8 cellular contexts compared by ENCODE assay signal in the genomic region with DNA sequence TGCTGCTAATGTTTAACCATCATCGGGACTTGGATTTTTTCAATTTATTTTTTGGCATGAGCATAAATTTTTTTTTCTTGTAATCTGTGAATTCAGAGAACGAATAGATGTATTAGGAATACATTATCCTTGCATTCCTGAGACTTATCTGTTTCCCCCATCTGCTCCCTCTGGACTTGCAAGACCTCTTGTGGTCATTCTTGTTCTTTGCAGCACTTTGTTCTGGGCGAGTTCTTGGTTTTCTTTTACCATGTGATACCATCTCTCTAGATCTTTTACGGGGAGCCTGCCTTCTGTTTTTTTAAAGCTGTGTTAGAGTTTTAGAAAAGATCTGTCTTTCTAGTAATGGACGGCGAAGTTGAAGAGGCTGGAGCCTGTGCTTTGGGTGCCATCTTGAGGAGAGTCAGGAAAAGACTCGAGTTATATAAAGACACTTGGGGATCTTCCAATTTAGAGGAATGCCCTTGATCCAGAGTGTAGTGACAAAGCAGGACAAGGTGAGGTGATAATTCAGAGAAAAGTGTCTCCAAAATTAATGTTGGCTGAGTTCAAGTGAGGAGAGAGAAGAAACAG. TPM values are rescaled to one million over a fixed set of nuclear protein-coding genes. Genes with fewer than 3 reads are reported as not detected.
DNase-seq lines count a peak whose midpoint lies in the region; ATAC-seq and TF ChIP-seq lines count a peak whose summit lies in the region.
"Not testable (repeated sequence)": the region's sequence is repeated elsewhere in the genome, so short reads cannot be mapped to it uniquely, and the experiment has no call there.

No MANE protein-coding gene starts in this region.

- H3K9me3 Mint-ChIP-seq in chondrocyte (ENCODE audit: low read depth); naive thymus-derived CD4-positive, alpha-beta T cell; stimulated activated naive CD8-positive, alpha-beta T cell treated with anti-CD3 and anti-CD28 coated beads, Interleukin-15, amount 100 ng/mL, for 72 hours: not testable (repeated sequence)

- not testable (repeated sequence) for H3K36me3 ChIP-seq in BJ (ENCODE audit: control insufficient read depth, insufficient read depth, low read length); WERI-Rb-1; naive thymus-derived CD4-positive, alpha-beta T cell (ENCODE audit: control insufficient read depth in 2 of 3, insufficient read depth in 3 of 3, low read length in 3 of 3)

- H3K27me3 ChIP-seq in BJ (ENCODE audit: control insufficient read depth, insufficient read depth, low read length); WERI-Rb-1 (ENCODE audit: insufficient read depth, low read depth, severe bottlenecking); naive thymus-derived CD4-positive, alpha-beta T cell (ENCODE audit: control insufficient read depth in 2 of 2, insufficient read depth in 2 of 2, low read length in 2 of 2): not testable (repeated sequence)

- intact Hi-C loops in Right ventricle myocardium superior (cut with DNase I); naive thymus-derived CD4-positive, alpha-beta T cell (cut with micrococcal nuclease): not testable (repeated sequence)

- H3K9me3 ChIP-seq in WERI-Rb-1 (ENCODE audit: severe bottlenecking); naive thymus-derived CD4-positive, alpha-beta T cell (ENCODE audit: control insufficient read depth in 2 of 3, low read length in 3 of 3): not testable (repeated sequence)

- not testable (repeated sequence) for H3K4me3 Mint-ChIP-seq in chondrocyte (ENCODE audit: unreplicated experiment); naive thymus-derived CD4-positive, alpha-beta T cell; stimulated activated naive CD8-positive, alpha-beta T cell treated with anti-CD3 and anti-CD28 coated beads, Interleukin-15, amount 100 ng/mL, for 72 hours

- not testable (repeated sequence) for H3K27ac Mint-ChIP-seq in chondrocyte (ENCODE audit: unreplicated experiment); naive thymus-derived CD4-positive, alpha-beta T cell; stimulated activated naive CD8-positive, alpha-beta T cell treated with anti-CD3 and anti-CD28 coated beads, Interleukin-15, amount 100 ng/mL, for 72 hours

- ATAC-seq in GM21529 (IDR thresholded peaks at IDR 0.05; ENCODE audit: unreplicated experiment) = peak; percentile 65
- peak; percentile 56 for ATAC-seq in HG03103 (IDR thresholded peaks at IDR 0.05; ENCODE audit: low read depth, unreplicated experiment)
- ATAC-seq in Right ventricle myocardium superior (ENCODE audit: poor library complexity) = peak; percentile 84
- ATAC-seq in naive thymus-derived CD4-positive, alpha-beta T cell = peak; percentile 74
- peak; percentile 40 for ATAC-seq in stimulated activated naive CD8-positive, alpha-beta T cell treated with anti-CD3 and anti-CD28 coated beads, Interleukin-15, amount 100 ng/mL, for 72 hours

- CTCF ChIA-PET in BJ (lab: Yijun Ruan, JAX); naive thymus-derived CD4-positive, alpha-beta T cell (lab: Charles Lee): not testable (repeated sequence)

- POLR2A ChIA-PET in BJ (lab: Charles Lee); naive thymus-derived CD4-positive, alpha-beta T cell (lab: Charles Lee): not testable (repeated sequence)

- not testable (repeated sequence) for H3K4me1 ChIP-seq in naive thymus-derived CD4-positive, alpha-beta T cell (ENCODE audit: control insufficient read depth in 2 of 2, insufficient read depth in 2 of 2, low read length in 2 of 2)

- not testable (repeated sequence) for H3K4me1 Mint-ChIP-seq in chondrocyte (ENCODE audit: low read depth); naive thymus-derived CD4-positive, alpha-beta T cell; stimulated activated naive CD8-positive, alpha-beta T cell treated with anti-CD3 and anti-CD28 coated beads, Interleukin-15, amount 100 ng/mL, for 72 hours

- DNase-seq in BJ (ENCODE audit: low read depth); chondrocyte (ENCODE audit: low spot score); Right ventricle myocardium superior; stimulated activated naive CD8-positive, alpha-beta T cell treated with anti-CD3 and anti-CD28 coated beads, Interleukin-15, amount 100 ng/mL, for 72 hours: not testable (repeated sequence)
- peak; percentile 27 for DNase-seq in WERI-Rb-1
- peak in 1 of 9 donors; percentile 7 for DNase-seq in naive thymus-derived CD4-positive, alpha-beta T cell

- not testable (repeated sequence) for H3K4me3 ChIP-seq in BJ (ENCODE audit: low read depth, low read length); WERI-Rb-1 (ENCODE audit: low read depth, low read length); naive thymus-derived CD4-positive, alpha-beta T cell (ENCODE audit: low read length)

- TF ChIP-seq CTCF in BJ (IDR thresholded peaks at IDR 0.05; ENCODE audit: insufficient read depth, low read depth, low read length) = 0 out of 2 replicates have a peak, but pooled peaks have one; percentile 18
- 0 out of 2 replicates have a peak, but pooled peaks have one; percentile 10 for TF ChIP-seq CTCF in WERI-Rb-1 (IDR thresholded peaks at IDR 0.05; ENCODE audit: low read depth, low read length)
- TF ChIP-seq CTCF in chondrocyte (IDR thresholded peaks at IDR 0.05) = peak; percentile 66

- not testable (repeated sequence) for H3K27ac ChIP-seq in WERI-Rb-1; naive thymus-derived CD4-positive, alpha-beta T cell (ENCODE audit: low read depth, low read length)

- not testable (repeated sequence) for H3K36me3 Mint-ChIP-seq in chondrocyte (ENCODE audit: low read depth); naive thymus-derived CD4-positive, alpha-beta T cell

- not testable (repeated sequence) for H3K27me3 Mint-ChIP-seq in chondrocyte (ENCODE audit: low read depth); naive thymus-derived CD4-positive, alpha-beta T cell; stimulated activated naive CD8-positive, alpha-beta T cell treated with anti-CD3 and anti-CD28 coated beads, Interleukin-15, amount 100 ng/mL, for 72 hours

RNA-seq across cellular contexts. Expression of a gene that starts 8.3 kb away (rescaled TPM):
- not detected in 2 replicates for polyA plus RNA-seq in BJ (2011; rRNA removed)
- polyA minus RNA-seq in BJ (2011; rRNA and poly(A)+ RNA removed) = 0.46 TPM in 1 of 2 replicates, not detected in the other
- 0.23 to 0.63 TPM (median 0.32 TPM) in 3 replicates for total RNA-seq in chondrocyte
- not detected for total RNA-seq in Right ventricle myocardium superior
- total RNA-seq in naive thymus-derived CD4-positive, alpha-beta T cell = 1 to 10 TPM in 1 of 5 experiments, not detected in 4; 3.4 TPM
- polyA plus RNA-seq in naive thymus-derived CD4-positive, alpha-beta T cell = under 1 TPM in 1 of 2 donors, not detected in 1; 0.14 TPM

RNA-seq across cellular contexts. Expression of a gene that starts 57.5 kb away (rescaled TPM):
- polyA plus RNA-seq in BJ (2011; rRNA removed) = 1.7 and 1.9 TPM in 2 replicates
- 2.6 and 2.8 TPM in 2 replicates for polyA minus RNA-seq in BJ (2011; rRNA and poly(A)+ RNA removed)
- total RNA-seq in chondrocyte (2.1 to 2.8 TPM (median 2.3 TPM) in 3 replicates), Right ventricle myocardium superior (0.27 TPM)
- 10 to 100 TPM; 14.1 to 38.7 (median 20.3) TPM for total RNA-seq in naive thymus-derived CD4-positive, alpha-beta T cell
- 10 to 100 TPM; 10.7 to 13.4 TPM for polyA plus RNA-seq in naive thymus-derived CD4-positive, alpha-beta T cell

Comparison
In these comparisons a context has a peak if more than half of its experiments do, and no peak if none do; other contexts are left out.
1. CTCF ChIP-seq: peak in every context shown above with its lines; median percentile 66 in chondrocyte; 18 in BJ; 10 in WERI-Rb-1.